ENCODE assay signal across 16 cellular contexts in the genomic region with DNA sequence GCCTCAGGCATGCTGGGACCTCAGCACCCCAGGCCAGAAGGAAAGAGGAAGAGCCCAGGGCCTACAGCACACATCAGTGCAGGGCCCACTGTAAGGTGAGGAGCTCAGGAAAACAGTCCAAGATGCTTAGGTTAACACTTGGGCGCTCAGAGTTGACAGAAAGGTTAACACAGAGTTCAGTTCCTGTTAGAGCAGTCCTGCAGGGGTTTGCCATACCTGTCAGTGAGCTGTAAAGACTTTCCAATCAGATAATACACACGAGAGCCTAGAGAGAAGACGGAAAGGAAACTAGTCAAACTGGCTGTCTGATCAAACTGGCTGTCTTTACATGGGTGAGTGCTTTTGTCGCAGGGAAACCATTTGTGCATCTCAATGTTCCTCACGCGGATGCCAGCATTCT.
DNase-seq lines count a peak whose midpoint lies in the region; ATAC-seq and TF ChIP-seq lines count a peak whose summit lies in the region.
"Had no signal": no experiment of that assay in that cellular context is flagged by ENCODE, and none has a peak within 500 bp of the region (broad histone marks: within the 10 kb centered on the region; RNA-seq: fewer than 3 reads in every experiment).

No MANE protein-coding gene starts in this region.

- no peak overlapping the region; the same call in 1 of the 2 replicates for H3K9ac ChIP-seq in HUES64 (ENCODE audit: low read depth, low read length)

- no peaks in the 10 kb centered on the region for H3K36me3 ChIP-seq in HUES64 (ENCODE audit: insufficient read depth, low read length)
- H3K36me3 ChIP-seq in left lung = no peaks in the 10 kb centered on the region
- no peaks in the 10 kb centered on the region for H3K36me3 ChIP-seq in suprapubic skin
- H3K36me3 ChIP-seq in ovary = no peaks in the 10 kb centered on the region
- H3K36me3 ChIP-seq: HAP-1, heart right ventricle had no signal

- peaks cover 29% of the 10 kb centered on the region for H3K4me1 ChIP-seq in HUES64 (ENCODE audit: insufficient read depth, low read length)
- no peaks in the 10 kb centered on the region for H3K4me1 ChIP-seq in left lung
- peaks cover 19% of the 10 kb centered on the region for H3K4me1 ChIP-seq in suprapubic skin
- no peaks in the 10 kb centered on the region for H3K4me1 ChIP-seq in ovary (ENCODE audit: insufficient read depth)
- H3K4me1 ChIP-seq: HAP-1 had no signal

- no peaks in the 10 kb centered on the region for H3K27me3 Mint-ChIP-seq in CD4-positive, alpha-beta T cell

- TF ChIP-seq CTCF in cardiac fibroblast (IDR thresholded peaks at IDR 0.05; ENCODE audit: low read depth, low read length) (no peak), left lung (IDR thresholded peaks at IDR 0.05) (no peak), suprapubic skin (IDR thresholded peaks at IDR 0.05) (no peak), ovary (IDR thresholded peaks at IDR 0.05) (no peak)
- TF ChIP-seq CTCF in CD4-positive, alpha-beta T cell (IDR thresholded peaks at IDR 0.05) = no peak

- no peaks in the 10 kb centered on the region for H3K9me3 ChIP-seq in HUES64 (ENCODE audit: insufficient read depth, low read depth, low read length)
- H3K9me3 ChIP-seq in left lung = no peaks in the 10 kb centered on the region
- H3K9me3 ChIP-seq in suprapubic skin = no peaks in the 10 kb centered on the region
- no peaks in the 10 kb centered on the region for H3K9me3 ChIP-seq in CD4-positive, alpha-beta T cell (ENCODE audit: control insufficient read depth, low read length)
- H3K9me3 ChIP-seq in ovary = no peaks in the 10 kb centered on the region
- H3K9me3 ChIP-seq: HAP-1, heart right ventricle, mucosa of descending colon had no signal

- ATAC-seq in left lung = peak; percentile 19
- ATAC-seq in CD4-positive, alpha-beta T cell (ENCODE audit: poor library complexity) = no peak

- WGBS in HUES64 = 79% methylated on average over 6 of the region's 6 CpGs
- WGBS in suprapubic skin = 42% methylated on average over 6 of the region's 6 CpGs
- WGBS in ovary, 3 donors = 60 to 83% (median 76%) methylated on average over 6 of the region's 6 CpGs

- TF ChIP-seq EP300 in suprapubic skin (IDR thresholded peaks at IDR 0.05) = no peak
- no peak for TF ChIP-seq EP300 in ovary (IDR thresholded peaks at IDR 0.05)

- H3K9me3 Mint-ChIP-seq in CD4-positive, alpha-beta T cell = no peaks in the 10 kb centered on the region

- POLR2A ChIA-PET in CD4-positive, alpha-beta T cell (lab: Charles Lee) = no interaction called here

- H3K4me3 Mint-ChIP-seq in CD4-positive, alpha-beta T cell = no peak overlapping the region

- no peaks in the 10 kb centered on the region for H3K4me1 Mint-ChIP-seq in CD4-positive, alpha-beta T cell (ENCODE audit: low read depth)

- peak; percentile 7 to 26 for DNase-seq in cardiac fibroblast (ENCODE audit: low read depth in 2 of 2)
- DNase-seq in left lung = no peak
- no peak for DNase-seq in suprapubic skin (ENCODE audit: low spot score in 2 of 2)
- no peak for DNase-seq in UCSD-AML1 (lab: John Stamatoyannopoulos, UW; ENCODE audit: unreplicated experiment)
- DNase-seq in CD4-positive, alpha-beta T cell = no peak
- no peak for DNase-seq in activated effector memory CD4-positive, alpha-beta T cell treated with Interleukin-2 at 50 U/mL for 16 hours
- DNase-seq in ovary = no peak
- DNase-seq: activated CD4-positive, alpha-beta T cell treated with anti-CD3 and anti-CD28 coated beads, Interleukin-2, amount 50 U/mL, for 48 hours; activated naive CD4-positive, alpha-beta T cell treated with Interleukin-2 at 50 U/mL for 16 hours; KBM-7; mucosa of descending colon; NCI-H2171; SHP77 treated with DMSO at 0.1 percent for 48 hours had no signal

- no peaks in the 10 kb centered on the region for H3K36me3 Mint-ChIP-seq in CD4-positive, alpha-beta T cell (ENCODE audit: low read depth)

- H3K27ac Mint-ChIP-seq in CD4-positive, alpha-beta T cell = no peak overlapping the region

- intact Hi-C loops in left lung (cut with DNase I) (no loop called here), ovary (cut with DNase I) (no loop called here)
- intact Hi-C loops in CD4-positive, alpha-beta T cell (cut with DNase I, micrococcal nuclease) = no loop called here

- H3K4me3 ChIP-seq in HUES64 (ENCODE audit: low read length) (no peak overlapping the region), cardiac fibroblast (replicated peaks in 1 of 2; ENCODE audit: low read depth in 2 of 2, low read length in 2 of 2) (no peak overlapping the region), left lung (no peak overlapping the region), suprapubic skin (no peak overlapping the region), ovary (no peak overlapping the region)
- H3K4me3 ChIP-seq: HAP-1, heart right ventricle, mucosa of descending colon had no signal

- no peaks in the 10 kb centered on the region for H3K27me3 ChIP-seq in HUES64 (ENCODE audit: insufficient read depth, low read length)
- no peaks in the 10 kb centered on the region for H3K27me3 ChIP-seq in left lung
- H3K27me3 ChIP-seq in suprapubic skin = no peaks in the 10 kb centered on the region
- H3K27me3 ChIP-seq in CD4-positive, alpha-beta T cell (ENCODE audit: control insufficient read depth, insufficient read depth, low read length) = no peaks in the 10 kb centered on the region
- no peaks in the 10 kb centered on the region for H3K27me3 ChIP-seq in ovary
- H3K27me3 ChIP-seq: heart right ventricle had no signal

- no peak for TF ChIP-seq POLR2A in suprapubic skin (IDR thresholded peaks at IDR 0.05)
- TF ChIP-seq POLR2A in ovary (IDR thresholded peaks at IDR 0.05) = no peak

- CTCF ChIA-PET in CD4-positive, alpha-beta T cell (lab: Charles Lee) = no interaction called here

- H3K27ac ChIP-seq in HUES64 (ENCODE audit: low read depth, low read length) (peak overlapping the region; percentile 59; the same call in 1 of the 2 replicates), left lung (no peak overlapping the region), suprapubic skin (peak overlapping the region; percentile 60), ovary (no peak overlapping the region)
- no peak overlapping the region for H3K27ac ChIP-seq in CD4-positive, alpha-beta T cell (ENCODE audit: low read depth, low read length)

Comparison
In these comparisons a context has a peak if more than half of its experiments do, and no peak if none do; other contexts are left out.
1. H3K27ac ChIP-seq: peak in HUES64 (single experiment) and suprapubic skin (single experiment); none in left lung (0 of 2), CD4-positive, alpha-beta T cell (single experiment) and ovary (0 of 2).
2. DNase-seq: peak in cardiac fibroblast (2 of 2); none in left lung (0 of 2), suprapubic skin (0 of 2), UCSD-AML1 (single experiment), CD4-positive, alpha-beta T cell (0 of 10), activated effector memory CD4-positive, alpha-beta T cell treated with Interleukin-2 at 50 U/mL for 16 hours (single experiment) and ovary (0 of 5).